Comparison of ENCODE assay signal across 15 cellular contexts in genomic region chr10:128481152-128481551, GRCh38.
A peak's percentile ranks its signal among the peaks of the same experiment; 100 is the strongest.
DNase-seq lines count a peak whose midpoint lies in the region; ATAC-seq, FAIRE-seq and TF ChIP-seq lines count a peak whose summit lies in the region.
"Had no signal": no experiment of that assay in that cellular context is flagged by ENCODE, and none has a peak within 500 bp of the region (broad histone marks: within the 10 kb centered on the region; RNA-seq: fewer than 3 reads in every experiment).

No MANE protein-coding gene starts in this region.

- no peak for FAIRE-seq in kidney (lab: Jason Lieb, UNC)

- H3K4me1 ChIP-seq in kidney (ENCODE audit: control insufficient read depth in 1 of 2, insufficient read depth in 1 of 2, low read depth in 1 of 2, low read length in 2 of 2), result no peaks in the 10 kb centered on the region
- H3K4me1 ChIP-seq in esophagus squamous epithelium, result no peaks in the 10 kb centered on the region
- no peaks in the 10 kb centered on the region for H3K4me1 ChIP-seq in mucosa of descending colon (ENCODE audit: low read depth)
- H3K4me1 ChIP-seq: Peyer's patch had no signal

- H3K9me3 ChIP-seq in kidney (ENCODE audit: control insufficient read depth in 1 of 2, low read length in 2 of 2) (peaks cover 0 to 3% of the 10 kb centered on the region in 2 donors), esophagus squamous epithelium (no peaks in the 10 kb centered on the region), mucosa of descending colon (no peaks in the 10 kb centered on the region)
- H3K9me3 ChIP-seq: Peyer's patch, SK-N-SH had no signal

- no peak overlapping the region for H3K4me3 Mint-ChIP-seq in activated naive CD4-positive, alpha-beta T cell treated with anti-CD3 and anti-CD28 coated beads, Interleukin-2, amount 10 ng/mL, durations not matched to agents 7 days and 5 days

- intact Hi-C loops in kidney (cut with DNase I), result no loop called here
- intact Hi-C loops in esophagus squamous epithelium (cut with DNase I), result no loop called here
- intact Hi-C loops in mucosa of descending colon (cut with DNase I, micrococcal nuclease), result no loop called here

- H3K36me3 ChIP-seq in kidney (ENCODE audit: control insufficient read depth in 1 of 2, insufficient read depth in 2 of 2, low read length in 2 of 2) (no peaks in the 10 kb centered on the region), esophagus squamous epithelium (no peaks in the 10 kb centered on the region), mucosa of descending colon (ENCODE audit: low read depth) (no peaks in the 10 kb centered on the region)
- H3K36me3 ChIP-seq: Peyer's patch had no signal

- H3K27ac Mint-ChIP-seq in activated naive CD4-positive, alpha-beta T cell treated with anti-CD3 and anti-CD28 coated beads, Interleukin-2, amount 10 ng/mL, durations not matched to agents 7 days and 5 days, result no peak overlapping the region

- TF ChIP-seq POLR2A in esophagus squamous epithelium (IDR thresholded peaks at IDR 0.05), result no peak

- ATAC-seq in mucosa of descending colon, result no peak

- no peaks in the 10 kb centered on the region for H3K27me3 Mint-ChIP-seq in activated naive CD4-positive, alpha-beta T cell treated with anti-CD3 and anti-CD28 coated beads, Interleukin-2, amount 10 ng/mL, durations not matched to agents 7 days and 5 days

- no peaks in the 10 kb centered on the region for H3K4me1 Mint-ChIP-seq in activated naive CD4-positive, alpha-beta T cell treated with anti-CD3 and anti-CD28 coated beads, Interleukin-2, amount 10 ng/mL, durations not matched to agents 7 days and 5 days

- H3K4me3 ChIP-seq in kidney (ENCODE audit: low read length in 2 of 2), result no peak overlapping the region
- no peak overlapping the region for H3K4me3 ChIP-seq in esophagus squamous epithelium
- H3K4me3 ChIP-seq in mucosa of descending colon, result no peak overlapping the region
- H3K4me3 ChIP-seq: Peyer's patch had no signal

- H3K9ac ChIP-seq in kidney (ENCODE audit: low read length in 2 of 2), result no peak overlapping the region
- H3K9ac ChIP-seq: SK-N-SH had no signal

- WGBS in esophagus squamous epithelium, 2 donors, result 51 to 67% methylated on average over 12 of the region's 12 CpGs

- TF ChIP-seq CTCF in kidney (IDR thresholded peaks at IDR 0.05; ENCODE audit: borderline replicate concordance, extremely low read depth, insufficient read depth) (no peak), esophagus squamous epithelium (IDR thresholded peaks at IDR 0.05) (no peak), mucosa of descending colon (IDR thresholded peaks at IDR 0.05) (no peak)

- DNase-seq in DMS79 (lab: John Stamatoyannopoulos, UW) (peak; percentile 86), NCI-H1105 treated with DMSO at 0.1 percent for 48 hours (lab: John Stamatoyannopoulos, UW) (peak; percentile 94), NCI-H345 treated with DMSO at 0.1 percent for 48 hours (lab: John Stamatoyannopoulos, UW; ENCODE audit: unreplicated experiment) (peak; percentile 73), kidney (peak; percentile 7), esophagus squamous epithelium (lab: John Stamatoyannopoulos, UW) (no peak), superior temporal gyrus (ENCODE audit: extremely low spot score) (no peak), mucosa of descending colon (no peak)
- no peak for DNase-seq in activated naive CD4-positive, alpha-beta T cell treated with anti-CD3 and anti-CD28 coated beads, Interleukin-2, amount 10 ng/mL, durations not matched to agents 7 days and 5 days
- DNase-seq: KG1, NCI-H2227 treated with DMSO at 0.1 percent for 48 hours, NCI-H82, Peyer's patch, Right ventricle myocardium superior, SK-N-SH, T-helper 1 cell had no signal

- no peak overlapping the region for H3K27ac ChIP-seq in kidney (ENCODE audit: low read depth in 2 of 2, low read length in 2 of 2)
- no peak overlapping the region for H3K27ac ChIP-seq in esophagus squamous epithelium
- H3K27ac ChIP-seq: Peyer's patch had no signal

- no peaks in the 10 kb centered on the region for H3K36me3 Mint-ChIP-seq in activated naive CD4-positive, alpha-beta T cell treated with anti-CD3 and anti-CD28 coated beads, Interleukin-2, amount 10 ng/mL, durations not matched to agents 7 days and 5 days

- no peaks in the 10 kb centered on the region for H3K27me3 ChIP-seq in esophagus squamous epithelium
- H3K27me3 ChIP-seq: Peyer's patch had no signal

- H3K9me3 Mint-ChIP-seq in activated naive CD4-positive, alpha-beta T cell treated with anti-CD3 and anti-CD28 coated beads, Interleukin-2, amount 10 ng/mL, durations not matched to agents 7 days and 5 days, result no peaks in the 10 kb centered on the region

- CTCF ChIA-PET in activated naive CD4-positive, alpha-beta T cell treated with anti-CD3 and anti-CD28 coated beads, Interleukin-2, amount 10 ng/mL, durations not matched to agents 7 days and 5 days (lab: Charles Lee), result no interaction called here

Comparison
In these comparisons a context has a peak if more than half of its experiments do, and no peak if none do; other contexts are left out.
1. DNase-seq: peak in DMS79 (single experiment), NCI-H1105 treated with DMSO at 0.1 percent for 48 hours (single experiment), NCI-H345 treated with DMSO at 0.1 percent for 48 hours (single experiment) and kidney (single experiment); none in esophagus squamous epithelium (single experiment), superior temporal gyrus (single experiment), activated naive CD4-positive, alpha-beta T cell treated with anti-CD3 and anti-CD28 coated beads, Interleukin-2, amount 10 ng/mL, durations not matched to agents 7 days and 5 days (single experiment) and mucosa of descending colon (0 of 3).